ENCODE assay signal across 1 cellular context in genomic region chr3:192933779-192934456, GRCh38.
A peak's percentile ranks its signal among the peaks of the same experiment; 100 is the strongest.
TF ChIP-seq lines count a peak whose summit lies in the region.

No MANE protein-coding gene starts in this region.

TF ChIP-seq in GM12878, 131 proteins besides CTCF, POLR2A, EP300 and RAD21:
- TF ChIP-seq EED (IDR thresholded peaks at IDR 0.05; ENCODE audit: low read depth), result no peak
- no peak for TF ChIP-seq PKNOX1 (IDR thresholded peaks at IDR 0.05)
- TF ChIP-seq ZSCAN29 (IDR thresholded peaks at IDR 0.05), result no peak
- no peak for TF ChIP-seq NKRF (conservative IDR thresholded peaks at IDR 0.05)
- 0 out of 2 replicates have a peak, but pooled peaks have one; percentile 7 for TF ChIP-seq RUNX3 (IDR thresholded peaks at IDR 0.05; ENCODE audit: low read length)
